Comparison of ENCODE assay signal across 8 cellular contexts in genomic region chr3:18422972-18423371, GRCh38. TPM values are rescaled to one million over a fixed set of nuclear protein-coding genes. Genes with fewer than 3 reads are reported as not detected.
DNase-seq lines count a peak whose midpoint lies in the region; ATAC-seq lines count a peak whose summit lies in the region.

No MANE protein-coding gene starts in this region.

- no peak overlapping the region; the same call in 1 of the 2 replicates for H3K9ac ChIP-seq in iPS-20b (ENCODE audit: low read depth, low read length)

- peaks cover 19% of the 10 kb centered on the region; the same call in 1 of the 2 replicates for H3K36me3 ChIP-seq in iPS-20b (ENCODE audit: insufficient read depth, low read depth, low read length)

- peak overlapping the region; percentile 93 for H3K4me3 ChIP-seq in iPS-20b (ENCODE audit: low read length)

- H3K27me3 Mint-ChIP-seq in activated CD4-positive, alpha-beta memory T cell treated with anti-CD3 and anti-CD28 coated beads for 36 hours: no peaks in the 10 kb centered on the region
- H3K27me3 Mint-ChIP-seq in stimulated activated naive CD8-positive, alpha-beta T cell treated with anti-CD3 and anti-CD28 coated beads, Interleukin-15, amount 100 ng/mL, for 72 hours: no peaks in the 10 kb centered on the region

- H3K4me1 ChIP-seq in iPS-20b (ENCODE audit: insufficient read depth, low read length): peaks cover 21% of the 10 kb centered on the region; the same call in 1 of the 2 replicates

- CTCF ChIA-PET in activated CD4-positive, alpha-beta memory T cell treated with anti-CD3 and anti-CD28 coated beads for 36 hours (lab: Charles Lee): interaction anchor here (2.4 kb wide), 1 partner anchor 335 kb away, joined by 7 read pairs; no protein-coding TSS in a partner anchor

- DNase-seq in NCI-H526 treated with DMSO at 0.1 percent for 48 hours (lab: John Stamatoyannopoulos, UW) (peak; percentile 60), NCI-H526 (lab: John Stamatoyannopoulos, UW) (no peak), NCI-H1694 (lab: John Stamatoyannopoulos, UW) (no peak), HPDE6-E6E7 (ENCODE audit: extremely low spot score) (no peak), HK-2 (ENCODE audit: unreplicated experiment) (no peak)
- DNase-seq in activated CD4-positive, alpha-beta memory T cell treated with anti-CD3 and anti-CD28 coated beads for 36 hours: no peak
- DNase-seq in stimulated activated naive CD8-positive, alpha-beta T cell treated with anti-CD3 and anti-CD28 coated beads, Interleukin-15, amount 100 ng/mL, for 72 hours: no peak

- intact Hi-C loops in activated CD4-positive, alpha-beta memory T cell treated with anti-CD3 and anti-CD28 coated beads for 36 hours (cut with micrococcal nuclease): loop anchor here (2.0 to 10.0 kb wide), 2 partner anchors 256 to 562 kb away; no protein-coding TSS in a partner anchor

- peaks cover 86% of the 10 kb centered on the region for H3K36me3 Mint-ChIP-seq in activated CD4-positive, alpha-beta memory T cell treated with anti-CD3 and anti-CD28 coated beads for 36 hours

- peaks cover 14% of the 10 kb centered on the region; the same call in 1 of the 2 replicates for H3K27me3 ChIP-seq in iPS-20b (ENCODE audit: insufficient read depth, low read length)

- peak overlapping the region; percentile 84 for H3K27ac Mint-ChIP-seq in activated CD4-positive, alpha-beta memory T cell treated with anti-CD3 and anti-CD28 coated beads for 36 hours
- H3K27ac Mint-ChIP-seq in stimulated activated naive CD8-positive, alpha-beta T cell treated with anti-CD3 and anti-CD28 coated beads, Interleukin-15, amount 100 ng/mL, for 72 hours: peak overlapping the region; percentile 91 to 94

- ATAC-seq in stimulated activated naive CD8-positive, alpha-beta T cell treated with anti-CD3 and anti-CD28 coated beads, Interleukin-15, amount 100 ng/mL, for 72 hours: peak; percentile 27

- no peaks in the 10 kb centered on the region for H3K9me3 ChIP-seq in iPS-20b (ENCODE audit: insufficient read depth, low read depth, low read length)

- H3K4me3 Mint-ChIP-seq in activated CD4-positive, alpha-beta memory T cell treated with anti-CD3 and anti-CD28 coated beads for 36 hours: peak overlapping the region; percentile 86
- peak overlapping the region; percentile 96 to 98 for H3K4me3 Mint-ChIP-seq in stimulated activated naive CD8-positive, alpha-beta T cell treated with anti-CD3 and anti-CD28 coated beads, Interleukin-15, amount 100 ng/mL, for 72 hours

- H3K9me3 Mint-ChIP-seq in activated CD4-positive, alpha-beta memory T cell treated with anti-CD3 and anti-CD28 coated beads for 36 hours: no peaks in the 10 kb centered on the region
- H3K9me3 Mint-ChIP-seq in stimulated activated naive CD8-positive, alpha-beta T cell treated with anti-CD3 and anti-CD28 coated beads, Interleukin-15, amount 100 ng/mL, for 72 hours: no peaks in the 10 kb centered on the region

- POLR2A ChIA-PET in activated CD4-positive, alpha-beta memory T cell treated with anti-CD3 and anti-CD28 coated beads for 36 hours (lab: Charles Lee): interaction anchor here (0.6 to 3.4 kb wide), 8 partner anchors 13 to 319 kb away, joined by 3 to 14 read pairs (median 4); no protein-coding TSS in a partner anchor

- no peak overlapping the region for H3K27ac ChIP-seq in iPS-20b (ENCODE audit: low read length)

- H3K4me1 Mint-ChIP-seq in activated CD4-positive, alpha-beta memory T cell treated with anti-CD3 and anti-CD28 coated beads for 36 hours (ENCODE audit: low read depth): peaks cover 76% of the 10 kb centered on the region
- peaks cover 66% of the 10 kb centered on the region for H3K4me1 Mint-ChIP-seq in stimulated activated naive CD8-positive, alpha-beta T cell treated with anti-CD3 and anti-CD28 coated beads, Interleukin-15, amount 100 ng/mL, for 72 hours

RNA-seq across cellular contexts. Expression of gene SATB1, which starts 2.2 kb away (rescaled TPM):
- 100 to 1,000 TPM; 546 to 561 TPM for total RNA-seq in activated CD4-positive, alpha-beta memory T cell treated with anti-CD3 and anti-CD28 coated beads for 36 hours
